ENCODE assay signal across 27 cellular contexts in genomic region chr1:25899792-25900191, GRCh38. TPM values are rescaled to one million over a fixed set of nuclear protein-coding genes. Genes with fewer than 3 reads are reported as not detected.
DNase-seq lines count a peak whose midpoint lies in the region; ATAC-seq, FAIRE-seq and TF ChIP-seq lines count a peak whose summit lies in the region.
"Had no signal": no experiment of that assay in that cellular context is flagged by ENCODE, and none has a peak within 500 bp of the region (broad histone marks: within the 10 kb centered on the region; RNA-seq: fewer than 3 reads in every experiment).

No MANE protein-coding gene starts in this region.

- peaks cover 56% of the 10 kb centered on the region for H3K36me3 Mint-ChIP-seq in neural progenitor cell

- H3K9me3 Mint-ChIP-seq in neural progenitor cell: no peaks in the 10 kb centered on the region
- H3K9me3 Mint-ChIP-seq: activated T-cell treated with anti-CD3 and anti-CD28 coated beads, Interleukin-2, amount 50 U/mL, for 72 hours; endodermal cell; H9; memory B cell; WTC11 had no signal

- BruUV-seq in HepG2 (replicated peaks; lab: Mats Ljungman, UMichigan) (no TSS peak), PC-3 (replicated peaks; lab: Mats Ljungman, UMichigan) (no TSS peak)

- H3K27me3 Mint-ChIP-seq in neural progenitor cell (ENCODE audit: insufficient read depth, low read depth): peaks cover 4% of the 10 kb centered on the region
- H3K27me3 Mint-ChIP-seq: memory B cell had no signal

- ATAC-seq in HepG2 (no peak), GM19328 (IDR thresholded peaks at IDR 0.05; ENCODE audit: unreplicated experiment) (no peak), PC-3 (no peak)
- ATAC-seq: activated T-cell treated with anti-CD3 and anti-CD28 coated beads, Interleukin-2, amount 50 U/mL, for 72 hours; sciatic nerve; stimulated activated naive CD8-positive, alpha-beta T cell treated with anti-CD3 and anti-CD28 coated beads, Interleukin-15, Interleukin-2, amounts not matched to agents 100 U/mL and 50 U/mL, for 24 hours; WTC11 had no signal

- CTCF ChIA-PET in HepG2 (lab: Yijun Ruan, JAX; ENCODE audit: low intra/inter-chr PET ratio, low total read pairs): no interaction called here
- CTCF ChIA-PET in PC-3 (lab: Charles Lee): no interaction called here

- no peak overlapping the region for H3K4me3 Mint-ChIP-seq in neural progenitor cell
- H3K4me3 Mint-ChIP-seq: activated T-cell treated with anti-CD3 and anti-CD28 coated beads, Interleukin-2, amount 50 U/mL, for 72 hours; endodermal cell; H9; memory B cell; WTC11 had no signal

- H3K9me2 ChIP-seq in PC-3 (replicated peaks; ENCODE audit: low read length): no peaks in the 10 kb centered on the region

- TF ChIP-seq CTCF in AG10803 (conservative IDR thresholded peaks at IDR 0.05; ENCODE audit: low read length) (no peak), neural progenitor cell (IDR thresholded peaks at IDR 0.05) (no peak), HepG2 (CRISPR knock-in tag; IDR thresholded peaks at IDR 0.05) (no peak), PC-3 (conservative IDR thresholded peaks at IDR 0.05; ENCODE audit: low read depth, low read length) (no peak)

- TF ChIP-seq POLR2A in HepG2 (IDR thresholded peaks at IDR 0.05; ENCODE audit: insufficient read depth in 1 of 2, low read depth in 2 of 2, low read length in 2 of 2): no peak

- H3K4me2 ChIP-seq in neural progenitor cell (peak overlapping the region; percentile 66), HepG2 (ENCODE audit: low read depth, low read length) (no peak overlapping the region), PC-3 (ENCODE audit: low read length) (no peak overlapping the region)

- H3K9me3 ChIP-seq in neural progenitor cell (ENCODE audit: low read depth): no peaks in the 10 kb centered on the region
- H3K9me3 ChIP-seq in HepG2 (ENCODE audit: low read length): no peaks in the 10 kb centered on the region
- H3K9me3 ChIP-seq in PC-3 (ENCODE audit: low read length): no peaks in the 10 kb centered on the region
- H3K9me3 ChIP-seq: esophagus muscularis mucosa, Peyer's patch, transverse colon had no signal

- TF ChIP-seq EP300 in HepG2 (IDR thresholded peaks at IDR 0.05; ENCODE audit: low read depth in 2 of 2, low read length in 2 of 2): no peak
- TF ChIP-seq EP300 in HepG2 (CRISPR knock-in tag; IDR thresholded peaks at IDR 0.05; ENCODE audit: borderline replicate concordance): no peak

- H3F3A ChIP-seq in neural progenitor cell (ENCODE audit: low read depth) (peaks cover 87% of the 10 kb centered on the region), PC-3 (ENCODE audit: low read length, unreplicated experiment) (no peaks in the 10 kb centered on the region)

- H3K36me3 ChIP-seq in neural progenitor cell (peaks cover 23% of the 10 kb centered on the region), HepG2 (replicated peaks in 1 of 2; ENCODE audit: control insufficient read depth in 1 of 2, insufficient read depth in 2 of 2, low read length in 2 of 2) (peaks cover 6 to 57% of the 10 kb centered on the region in 2 experiments), PC-3 (ENCODE audit: low read depth, low read length) (peaks cover 46% of the 10 kb centered on the region)

- WGBS in HepG2 (ENCODE audit: low lambda C conversion rate): 97% methylated on average over 6 of the region's 6 CpGs

- H3K9ac ChIP-seq in neural progenitor cell (no peak overlapping the region), HepG2 (ENCODE audit: insufficient read depth, low read depth, low read length) (no peak overlapping the region), PC-3 (ENCODE audit: low read length) (no peak overlapping the region)

- no peak overlapping the region for H3K27ac Mint-ChIP-seq in neural progenitor cell
- H3K27ac Mint-ChIP-seq: memory B cell, WTC11 had no signal

- H3K27me3 ChIP-seq in neural progenitor cell (no peaks in the 10 kb centered on the region), HepG2 (ENCODE audit: control insufficient read depth in 1 of 2, insufficient read depth in 2 of 2, low read length in 2 of 2) (no peaks in the 10 kb centered on the region), PC-3 (ENCODE audit: low read length) (no peaks in the 10 kb centered on the region)
- H3K27me3 ChIP-seq: esophagus muscularis mucosa, Peyer's patch, transverse colon had no signal

- H3K4me3 ChIP-seq in AG10803 (ENCODE audit: low read length) (no peak overlapping the region), neural progenitor cell (peak overlapping the region; percentile 10), HepG2 (replicated peaks in 1 of 3; ENCODE audit: insufficient read depth in 1 of 3, low read depth in 2 of 3, low read length in 3 of 3) (no peak overlapping the region), PC-3 (ENCODE audit: low read length) (no peak overlapping the region)
- H3K4me3 ChIP-seq: coronary artery, esophagus muscularis mucosa, Peyer's patch, transverse colon had no signal

- in situ Hi-C loops in HepG2 (cut with HindIII; ENCODE audit: extremely low pct_ligation_motif_present, low pct_unique_long_range_greater_than_20kb): loop anchor here (5.0 to 10.0 kb wide), 2 partner anchors 98 to 265 kb away; partner anchors contain the start of genes C1orf232, PAFAH2 and ZNF593

- H3K4me1 Mint-ChIP-seq in neural progenitor cell: peaks cover 62% of the 10 kb centered on the region

- peak; percentile 43 for DNase-seq in AG10803 (ENCODE audit: low read depth)
- DNase-seq in NCI-H1436 (lab: John Stamatoyannopoulos, UW): peak; percentile 88
- DNase-seq in caudate nucleus (lab: John Stamatoyannopoulos, UW): peak in 4 of 61 donors; percentile 12 to 23 (median 18)
- no peak for DNase-seq in neural progenitor cell (ENCODE audit: low spot score)
- DNase-seq in HepG2 (ENCODE audit: low spot score): no peak
- no peak for DNase-seq in PC-3
- no peak for DNase-seq in stimulated activated naive CD4-positive, alpha-beta T cell (lab: John Stamatoyannopoulos, UW)
- DNase-seq: activated naive CD4-positive, alpha-beta T cell; activated T-cell treated with anti-CD3 and anti-CD28 coated beads, Interleukin-2, amount 50 U/mL, for 72 hours; DMS53; endodermal cell; GF-D8; H9; NCI-H2171; NCI-H524 treated with DMSO at 0.1 percent for 48 hours; Peyer's patch; stimulated activated CD4-positive, alpha-beta T cell treated with anti-CD3 and anti-CD28 coated beads, Interleukin-15, amount 100 ng/mL, for 24 hours; stimulated activated naive CD8-positive, alpha-beta T cell treated with anti-CD3 and anti-CD28 coated beads, Interleukin-15, Interleukin-2, amounts not matched to agents 100 U/mL and 50 U/mL, for 24 hours; transverse colon had no signal

- intact Hi-C loops in HepG2 (cut with micrococcal nuclease; ENCODE audit: unreplicated experiment): no loop called here
- intact Hi-C loops in PC-3 (cut with micrococcal nuclease): loop anchor here (10.0 kb wide), 1 partner anchor 195 kb away; no protein-coding TSS in a partner anchor

- H3K4me1 ChIP-seq in neural progenitor cell (peaks cover 57% of the 10 kb centered on the region), HepG2 (ENCODE audit: insufficient read depth, low read length) (peaks cover 30% of the 10 kb centered on the region), PC-3 (ENCODE audit: insufficient read depth, low read length) (peaks cover 26% of the 10 kb centered on the region)

- H2AFZ ChIP-seq in neural progenitor cell (replicated peaks): no peak overlapping the region
- no peak overlapping the region for H2AFZ ChIP-seq in HepG2 (ENCODE audit: low read length)
- no peak overlapping the region for H2AFZ ChIP-seq in PC-3 (ENCODE audit: low read length)

- TF ChIP-seq RAD21 in HepG2 (CRISPR knock-in tag; IDR thresholded peaks at IDR 0.05): no peak

- H4K20me1 ChIP-seq in neural progenitor cell (ENCODE audit: low read depth): peaks cover 80% of the 10 kb centered on the region
- H4K20me1 ChIP-seq in HepG2 (ENCODE audit: insufficient read depth, low read length): no peaks in the 10 kb centered on the region
- peaks cover 13% of the 10 kb centered on the region; the same call in 1 of the 2 replicates for H4K20me1 ChIP-seq in PC-3 (ENCODE audit: low read length)

- FAIRE-seq in HepG2 (lab: Jason Lieb, UNC): no peak
- FAIRE-seq: bronchial epithelial cell had no signal

- peaks cover 68% of the 10 kb centered on the region for H3K79me2 ChIP-seq in neural progenitor cell (ENCODE audit: low read depth)
- peaks cover 31% of the 10 kb centered on the region for H3K79me2 ChIP-seq in HepG2 (ENCODE audit: insufficient read depth, low read length)
- H3K79me2 ChIP-seq in PC-3 (ENCODE audit: low read length): peaks cover 27% of the 10 kb centered on the region

- H3K27ac ChIP-seq in caudate nucleus (ENCODE audit: low read depth, low read length) (peak overlapping the region; percentile 96), neural progenitor cell (peak overlapping the region; percentile 19), HepG2 (ENCODE audit: extremely low read length, insufficient read depth, low read length) (no peak overlapping the region), PC-3 (ENCODE audit: low read length) (no peak overlapping the region)
- H3K27ac ChIP-seq: coronary artery, esophagus muscularis mucosa, Peyer's patch, transverse colon had no signal

- POLR2A ChIA-PET in HepG2 (lab: Yijun Ruan, JAX) (no interaction called here), PC-3 (lab: Charles Lee; ENCODE audit: unreplicated experiment) (no interaction called here)

RNA-seq across cellular contexts. Expression of gene STMN1, which starts 6.4 kb away (rescaled TPM):
- 356 and 519 TPM in 2 replicates for total RNA-seq in neural progenitor cell (ENCODE audit: low replicate concordance)
- total RNA-seq in HepG2 (2016; rRNA removed; fragmentation: Illumina TruSeq; extraction: Trizol): 409 and 618 TPM in 2 replicates
- total RNA-seq in HepG2 (2016; cell fraction: cytosol; rRNA removed; fragmentation: Illumina TruSeq; extraction: Trizol; ENCODE audit: low read depth): 56.4 and 56.9 TPM in 2 replicates
- total RNA-seq in HepG2 (2016; cell fraction: insoluble cytoplasmic fraction; rRNA removed; fragmentation: Illumina TruSeq; extraction: Trizol): 416 and 627 TPM in 2 replicates
- 77.5 and 91.5 TPM in 2 replicates for total RNA-seq in HepG2 (2016; cell fraction: membrane; rRNA removed; fragmentation: Illumina TruSeq; extraction: Trizol)
- total RNA-seq in HepG2 (2016; cell fraction: nucleus; rRNA removed; fragmentation: Illumina TruSeq; extraction: Trizol): 147 and 152 TPM in 2 replicates
- 27.3 and 45.9 TPM in 2 replicates for polyA plus RNA-seq in HepG2 (2011; rRNA removed)
- polyA plus RNA-seq in HepG2 (2011; cell fraction: cytosol; rRNA removed): 14.4 and 19.7 TPM in 2 replicates
- 19.5 and 20.7 TPM in 2 replicates for polyA plus RNA-seq in HepG2 (2011; cell fraction: nucleus; rRNA removed)
- polyA plus RNA-seq in HepG2 (2012): 58.4 and 155 TPM in 2 replicates
- 80.3 and 82.5 TPM in 2 replicates for polyA plus RNA-seq in HepG2 (2016; cell fraction: cytosol; fragmentation: Illumina TruSeq; extraction: Trizol; ENCODE audit: low read depth)
- polyA plus RNA-seq in HepG2 (2016; cell fraction: insoluble cytoplasmic fraction; fragmentation: Illumina TruSeq; extraction: Trizol; ENCODE audit: low read depth): 774 and 823 TPM in 2 replicates
- polyA plus RNA-seq in HepG2 (2016; cell fraction: membrane; fragmentation: Illumina TruSeq; extraction: Trizol; ENCODE audit: low read depth): 86.8 and 89.3 TPM in 2 replicates
- polyA plus RNA-seq in HepG2 (2016; cell fraction: nucleus; fragmentation: Illumina TruSeq; extraction: Trizol; ENCODE audit: insufficient read depth, low read depth): 316 and 323 TPM in 2 replicates
- 11.3 and 32.5 TPM in 2 replicates for polyA minus RNA-seq in HepG2 (2011; rRNA and poly(A)+ RNA removed; ENCODE audit: low replicate concordance)
- 18.3 and 20.7 TPM in 2 replicates for polyA minus RNA-seq in HepG2 (2011; cell fraction: cytosol; rRNA and poly(A)+ RNA removed)
- 22.0 and 32.7 TPM in 2 replicates for polyA minus RNA-seq in HepG2 (2011; cell fraction: nucleus; rRNA and poly(A)+ RNA removed)
- 177 and 206 TPM in 2 replicates for total RNA-seq in PC-3 (2014; rRNA removed)

RNA-seq across cellular contexts. Expression of gene PAQR7, which starts 24.3 kb away (rescaled TPM):
- 1.1 and 3.7 TPM in 2 replicates for total RNA-seq in neural progenitor cell (ENCODE audit: low replicate concordance)
- 6.0 and 13.2 TPM in 2 replicates for total RNA-seq in HepG2 (2016; rRNA removed; fragmentation: Illumina TruSeq; extraction: Trizol)
- total RNA-seq in HepG2 (2016; cell fraction: cytosol; rRNA removed; fragmentation: Illumina TruSeq; extraction: Trizol; ENCODE audit: low read depth): 4.1 and 4.7 TPM in 2 replicates
- total RNA-seq in HepG2 (2016; cell fraction: insoluble cytoplasmic fraction; rRNA removed; fragmentation: Illumina TruSeq; extraction: Trizol): 6.2 and 13.0 TPM in 2 replicates
- 10.2 and 10.4 TPM in 2 replicates for total RNA-seq in HepG2 (2016; cell fraction: membrane; rRNA removed; fragmentation: Illumina TruSeq; extraction: Trizol)
- total RNA-seq in HepG2 (2016; cell fraction: nucleus; rRNA removed; fragmentation: Illumina TruSeq; extraction: Trizol): 8.2 and 9.4 TPM in 2 replicates
- polyA plus RNA-seq in HepG2 (2011; rRNA removed): 16.6 and 20.2 TPM in 2 replicates
- polyA plus RNA-seq in HepG2 (2011; cell fraction: cytosol; rRNA removed): 19.1 and 22.5 TPM in 2 replicates
- 17.0 and 18.5 TPM in 2 replicates for polyA plus RNA-seq in HepG2 (2011; cell fraction: nucleus; rRNA removed)
- polyA plus RNA-seq in HepG2 (2012): 13.9 and 14.2 TPM in 2 replicates
- polyA plus RNA-seq in HepG2 (2016; cell fraction: cytosol; fragmentation: Illumina TruSeq; extraction: Trizol; ENCODE audit: low read depth): 2.4 TPM in 2 replicates
- polyA plus RNA-seq in HepG2 (2016; cell fraction: insoluble cytoplasmic fraction; fragmentation: Illumina TruSeq; extraction: Trizol; ENCODE audit: low read depth): 4.5 and 5.3 TPM in 2 replicates
- 5.2 and 5.6 TPM in 2 replicates for polyA plus RNA-seq in HepG2 (2016; cell fraction: membrane; fragmentation: Illumina TruSeq; extraction: Trizol; ENCODE audit: low read depth)
- 19.6 and 20.2 TPM in 2 replicates for polyA plus RNA-seq in HepG2 (2016; cell fraction: nucleus; fragmentation: Illumina TruSeq; extraction: Trizol; ENCODE audit: insufficient read depth, low read depth)
- 21.8 and 127 TPM in 2 replicates for polyA minus RNA-seq in HepG2 (2011; rRNA and poly(A)+ RNA removed; ENCODE audit: low replicate concordance)
- 28.0 and 29.7 TPM in 2 replicates for polyA minus RNA-seq in HepG2 (2011; cell fraction: cytosol; rRNA and poly(A)+ RNA removed)
- 6.8 and 10.7 TPM in 2 replicates for polyA minus RNA-seq in HepG2 (2011; cell fraction: nucleus; rRNA and poly(A)+ RNA removed)
- 6.4 and 7.2 TPM in 2 replicates for total RNA-seq in PC-3 (2014; rRNA removed)

RNA-seq across cellular contexts. Expression of gene AUNIP, which starts 40.5 kb away (rescaled TPM):
- total RNA-seq in neural progenitor cell (ENCODE audit: low replicate concordance) (15.2 and 17.1 TPM in 2 replicates), HepG2 (2016; rRNA removed; fragmentation: Illumina TruSeq; extraction: Trizol) (12.3 and 12.8 TPM in 2 replicates), PC-3 (2014; rRNA removed) (17.6 and 22.2 TPM in 2 replicates)
- 5.7 TPM in 2 replicates for total RNA-seq in HepG2 (2016; cell fraction: cytosol; rRNA removed; fragmentation: Illumina TruSeq; extraction: Trizol; ENCODE audit: low read depth)
- total RNA-seq in HepG2 (2016; cell fraction: insoluble cytoplasmic fraction; rRNA removed; fragmentation: Illumina TruSeq; extraction: Trizol): 12.6 and 14.1 TPM in 2 replicates
- total RNA-seq in HepG2 (2016; cell fraction: membrane; rRNA removed; fragmentation: Illumina TruSeq; extraction: Trizol): 10.9 and 11.6 TPM in 2 replicates
- 10.2 and 12.0 TPM in 2 replicates for total RNA-seq in HepG2 (2016; cell fraction: nucleus; rRNA removed; fragmentation: Illumina TruSeq; extraction: Trizol)
- 2.4 and 3.8 TPM in 2 replicates for polyA plus RNA-seq in HepG2 (2011; rRNA removed)
- polyA plus RNA-seq in HepG2 (2011; cell fraction: cytosol; rRNA removed): 2.0 and 2.5 TPM in 2 replicates
- polyA plus RNA-seq in HepG2 (2011; cell fraction: nucleus; rRNA removed): 2.3 TPM in 2 replicates
- 1.4 and 2.3 TPM in 2 replicates for polyA plus RNA-seq in HepG2 (2012)
- 2.5 and 3.0 TPM in 2 replicates for polyA plus RNA-seq in HepG2 (2016; cell fraction: cytosol; fragmentation: Illumina TruSeq; extraction: Trizol; ENCODE audit: low read depth)
- 12.7 and 13.5 TPM in 2 replicates for polyA plus RNA-seq in HepG2 (2016; cell fraction: insoluble cytoplasmic fraction; fragmentation: Illumina TruSeq; extraction: Trizol; ENCODE audit: low read depth)
- 4.7 and 4.8 TPM in 2 replicates for polyA plus RNA-seq in HepG2 (2016; cell fraction: membrane; fragmentation: Illumina TruSeq; extraction: Trizol; ENCODE audit: low read depth)
- 7.1 and 8.3 TPM in 2 replicates for polyA plus RNA-seq in HepG2 (2016; cell fraction: nucleus; fragmentation: Illumina TruSeq; extraction: Trizol; ENCODE audit: insufficient read depth, low read depth)
- polyA minus RNA-seq in HepG2 (2011; rRNA and poly(A)+ RNA removed; ENCODE audit: low replicate concordance): 4.6 and 20.8 TPM in 2 replicates
- 2.7 and 3.9 TPM in 2 replicates for polyA minus RNA-seq in HepG2 (2011; cell fraction: cytosol; rRNA and poly(A)+ RNA removed)
- 5.7 and 7.3 TPM in 2 replicates for polyA minus RNA-seq in HepG2 (2011; cell fraction: nucleus; rRNA and poly(A)+ RNA removed)
- total RNA-seq: esophagus muscularis mucosa, posterior vena cava, sciatic nerve had no signal

Comparison
In these comparisons a context has a peak if more than half of its experiments do, and no peak if none do; other contexts are left out.
1. DNase-seq: peak in AG10803 (single experiment) and NCI-H1436 (single experiment); none in neural progenitor cell (single experiment), HepG2 (single experiment), PC-3 (single experiment) and stimulated activated naive CD4-positive, alpha-beta T cell (0 of 6).
2. H3K27ac ChIP-seq: peak in caudate nucleus (single experiment) and neural progenitor cell (single experiment); none in HepG2 (single experiment) and PC-3 (single experiment).